In genomic region chr3:130539005-130539404, GRCh38 we compare ENCODE assay signal across 8 cellular contexts. TPM values are rescaled to one million over a fixed set of nuclear protein-coding genes. Genes with fewer than 3 reads are reported as not detected.
DNase-seq lines count a peak whose midpoint lies in the region; ATAC-seq, FAIRE-seq and TF ChIP-seq lines count a peak whose summit lies in the region.

No MANE protein-coding gene starts in this region.

- no peaks in the 10 kb centered on the region for H3K79me2 ChIP-seq in OCI-LY7 (ENCODE audit: insufficient read depth, low read depth, low read length)

- no peaks in the 10 kb centered on the region for H3K9me3 Mint-ChIP-seq in activated T-cell treated with anti-CD3 and anti-CD28 coated beads, Interleukin-2, amount 50 U/mL, for 4 hours

- DNase-seq in activated T-cell treated with anti-CD3 and anti-CD28 coated beads for 24 hours (ENCODE audit: low read depth) (peak; percentile 12), OCI-LY7 (ENCODE audit: low spot score) (peak; percentile 49), breast epithelium (ENCODE audit: low spot score in 2 of 2) (no peak), lung (ENCODE audit: low spot score) (peak; percentile 37), urothelium cell line (ENCODE audit: low spot score) (peak; percentile 67), cerebellar nuclear complex (lab: John Stamatoyannopoulos, UW) (no peak)
- DNase-seq in activated T-cell treated with anti-CD3 and anti-CD28 coated beads, Interleukin-2, amount 50 U/mL, for 4 hours: no peak

- no peaks in the 10 kb centered on the region for H4K20me1 ChIP-seq in OCI-LY7 (ENCODE audit: insufficient read depth, low read length)

- peaks cover 3% of the 10 kb centered on the region for H3K27me3 Mint-ChIP-seq in activated T-cell treated with anti-CD3 and anti-CD28 coated beads, Interleukin-2, amount 50 U/mL, for 4 hours (ENCODE audit: low read depth)

- no peak overlapping the region for H3K4me3 ChIP-seq in OCI-LY7 (ENCODE audit: low read depth, low read length, poor library complexity, severe bottlenecking)
- no peak overlapping the region for H3K4me3 ChIP-seq in breast epithelium
- no peak overlapping the region for H3K4me3 ChIP-seq in lung

- CTCF ChIA-PET in OCI-LY7 (lab: Charles Lee; ENCODE audit: unreplicated experiment): interaction anchor here (0.5 kb wide), 1 partner anchor 75 kb away, joined by 3 read pairs; no protein-coding TSS in a partner anchor

- H3K9me3 ChIP-seq in OCI-LY7 (ENCODE audit: low read length) (no peaks in the 10 kb centered on the region), breast epithelium (no peaks in the 10 kb centered on the region), lung (ENCODE audit: control insufficient read depth in 2 of 2, insufficient read depth in 1 of 2, low read length in 1 of 2) (no peaks in the 10 kb centered on the region)

- POLR2A ChIA-PET in OCI-LY7 (lab: Charles Lee): no interaction called here

- intact Hi-C loops in OCI-LY7 (cut with micrococcal nuclease; ENCODE audit: unreplicated experiment): loop anchor here (2.0 kb wide), 1 partner anchor 262 kb away; no protein-coding TSS in a partner anchor
- intact Hi-C loops in breast epithelium (cut with DNase I; ENCODE audit: low total_unique reads): no loop called here

- WGBS in lung, 2 donors: 71 to 75% methylated on average over 6 of the region's 6 CpGs

- H3K4me1 ChIP-seq in OCI-LY7 (ENCODE audit: insufficient read depth, low read length, poor library complexity, severe bottlenecking) (peaks cover 8% of the 10 kb centered on the region), breast epithelium (no peaks in the 10 kb centered on the region), lung (ENCODE audit: control insufficient read depth in 2 of 2, insufficient read depth in 2 of 2, low read length in 2 of 2) (no peaks in the 10 kb centered on the region)

- TF ChIP-seq CTCF in OCI-LY7 (conservative IDR thresholded peaks at IDR 0.05; ENCODE audit: low read length) (peak; percentile 79), breast epithelium (IDR thresholded peaks at IDR 0.05) (peak in 2 of 3 donors; percentile 46 to 47), lung (IDR thresholded peaks at IDR 0.05; ENCODE audit: control extremely low read depth, extremely low read depth) (peak; percentile 30)

- ATAC-seq in activated T-cell treated with anti-CD3 and anti-CD28 coated beads, Interleukin-2, amount 50 U/mL, for 4 hours: no peak
- ATAC-seq in HG03354 (IDR thresholded peaks at IDR 0.05; ENCODE audit: poor library complexity, severe bottlenecking, unreplicated experiment) (peak; percentile 80), lung (ENCODE audit: insufficient read depth, low FRiP score) (no peak)

- no peaks in the 10 kb centered on the region for H3K36me3 Mint-ChIP-seq in activated T-cell treated with anti-CD3 and anti-CD28 coated beads, Interleukin-2, amount 50 U/mL, for 4 hours (ENCODE audit: insufficient read depth)

- H3K27me3 ChIP-seq in breast epithelium (no peaks in the 10 kb centered on the region), lung (ENCODE audit: control insufficient read depth, insufficient read depth) (no peaks in the 10 kb centered on the region)

- no peak overlapping the region for H3K4me3 Mint-ChIP-seq in activated T-cell treated with anti-CD3 and anti-CD28 coated beads, Interleukin-2, amount 50 U/mL, for 4 hours

- H3K27ac ChIP-seq in OCI-LY7 (ENCODE audit: low read depth, low read length, poor library complexity, severe bottlenecking): no peak overlapping the region
- no peak overlapping the region for H3K27ac ChIP-seq in breast epithelium
- H3K27ac ChIP-seq in lung (ENCODE audit: low read depth in 1 of 2, low read length in 1 of 2): no peak overlapping the region

- BruUV-seq in OCI-LY7 (replicated peaks; lab: Mats Ljungman, UMichigan): no TSS peak

- H3K4me1 Mint-ChIP-seq in activated T-cell treated with anti-CD3 and anti-CD28 coated beads, Interleukin-2, amount 50 U/mL, for 4 hours (ENCODE audit: low read depth): no peaks in the 10 kb centered on the region

- no peak for FAIRE-seq in urothelium cell line (lab: Jason Lieb, UNC)

- H3K4me2 ChIP-seq in OCI-LY7 (ENCODE audit: low read length): no peak overlapping the region

- H3K9me2 ChIP-seq in OCI-LY7 (ENCODE audit: insufficient read depth, low read length): no peaks in the 10 kb centered on the region

- no peaks in the 10 kb centered on the region for H3K36me3 ChIP-seq in OCI-LY7 (ENCODE audit: insufficient read depth, low read length)
- no peaks in the 10 kb centered on the region for H3K36me3 ChIP-seq in breast epithelium
- H3K36me3 ChIP-seq in lung (ENCODE audit: control insufficient read depth in 2 of 2, insufficient read depth in 2 of 2, low read length in 2 of 2): no peaks in the 10 kb centered on the region

- TF ChIP-seq POLR2A in breast epithelium (IDR thresholded peaks at IDR 0.05): no peak

- H2AFZ ChIP-seq in OCI-LY7 (ENCODE audit: low read length): no peak overlapping the region

RNA-seq across cellular contexts. Expression of gene COL6A6, which starts 22.0 kb away (rescaled TPM):
- total RNA-seq in activated T-cell treated with anti-CD3 and anti-CD28 coated beads, Interleukin-2, amount 50 U/mL, for 4 hours: not detected
- total RNA-seq in OCI-LY7 (2014; rRNA removed; shearing (Covaris generic)): not detected in 2 replicates
- total RNA-seq in OCI-LY7 (2022) (not detected in 2 replicates), breast epithelium (1 to 10 TPM in 1 of 3 donors, under 1 TPM in 2; 0.32 to 1.6 (median 0.98) TPM), lung (10 to 100 TPM in 1 of 2 donors, 1 to 10 TPM in 1; 4.8 to 42.8 TPM)
- 1 to 10 TPM in 1 of 2 donors, under 1 TPM in 1; 0.32 to 2.8 TPM for polyA plus RNA-seq in lung

Comparison
In these comparisons a context has a peak if more than half of its experiments do, and no peak if none do; other contexts are left out.
1. DNase-seq: peak in activated T-cell treated with anti-CD3 and anti-CD28 coated beads for 24 hours (single experiment), OCI-LY7 (single experiment), lung (single experiment) and urothelium cell line (single experiment); none in activated T-cell treated with anti-CD3 and anti-CD28 coated beads, Interleukin-2, amount 50 U/mL, for 4 hours (single experiment), breast epithelium (0 of 2) and cerebellar nuclear complex (0 of 2).
2. Peak in every context shown above with its lines, with median percentiles within 50 percentile points of each other: CTCF ChIP-seq.